9 cellular contexts compared by ENCODE assay signal in genomic region chr9:130054820-130055219, GRCh38. TPM values are rescaled to one million over a fixed set of nuclear protein-coding genes. Genes with fewer than 3 reads are reported as not detected.
DNase-seq lines count a peak whose midpoint lies in the region; ATAC-seq and TF ChIP-seq lines count a peak whose summit lies in the region.
"Had no signal": no experiment of that assay in that cellular context is flagged by ENCODE, and none has a peak within 500 bp of the region (broad histone marks: within the 10 kb centered on the region; RNA-seq: fewer than 3 reads in every experiment).

No MANE protein-coding gene starts in this region.

- H3K27ac ChIP-seq in RWPE2 (ENCODE audit: poor library complexity, severe bottlenecking) (peak overlapping the region; percentile 61), fibroblast of lung (ENCODE audit: insufficient read depth, low read length) (no peak overlapping the region), psoas muscle (no peak overlapping the region), body of pancreas (no peak overlapping the region)

- TF ChIP-seq CTCF in RWPE2 (IDR thresholded peaks at IDR 0.05; ENCODE audit: poor library complexity, severe bottlenecking) (no peak), fibroblast of lung (conservative IDR thresholded peaks at IDR 0.05 in 1 of 2, IDR thresholded peaks at IDR 0.05 in 1 of 2; ENCODE audit: low read depth in 1 of 2, low read length in 2 of 2) (no peak), psoas muscle (IDR thresholded peaks at IDR 0.05) (no peak), body of pancreas (IDR thresholded peaks at IDR 0.05) (no peak)

- H3K36me3 ChIP-seq in RWPE2 (ENCODE audit: low read depth) (peaks cover 9% of the 10 kb centered on the region), fibroblast of lung (ENCODE audit: control insufficient read depth, insufficient read depth, low read length) (no peaks in the 10 kb centered on the region), psoas muscle (ENCODE audit: insufficient read depth in 1 of 2, low read depth in 1 of 2) (peaks cover 0 to 20% of the 10 kb centered on the region in 2 donors), body of pancreas (replicated peaks in 1 of 2; ENCODE audit: insufficient read depth in 1 of 2, low read depth in 2 of 2) (no peaks in the 10 kb centered on the region)

- H2AFZ ChIP-seq in fibroblast of lung (ENCODE audit: low read length) = no peak overlapping the region

- DNase-seq in EH (ENCODE audit: low read depth) (peak; percentile 19), RWPE2 (ENCODE audit: low spot score) (no peak), fibroblast of lung (ENCODE audit: low read depth in 2 of 2) (no peak), psoas muscle (no peak), iPS-NIHi7 (ENCODE audit: extremely low spot score) (no peak), NCI-H2227 treated with DMSO at 0.1 percent for 48 hours (lab: John Stamatoyannopoulos, UW) (no peak), body of pancreas (no peak), NCI-H2227 (lab: John Stamatoyannopoulos, UW; ENCODE audit: unreplicated experiment) (no peak)
- DNase-seq: islet precursor cell had no signal

- no peaks in the 10 kb centered on the region for H3K27me3 ChIP-seq in RWPE2 (ENCODE audit: insufficient read depth, poor library complexity, severe bottlenecking)
- no peaks in the 10 kb centered on the region for H3K27me3 ChIP-seq in fibroblast of lung (ENCODE audit: control insufficient read depth, insufficient read depth, low read length)
- H3K27me3 ChIP-seq in psoas muscle (ENCODE audit: insufficient read depth in 3 of 3, low read length in 2 of 3) = no peaks in the 10 kb centered on the region
- no peaks in the 10 kb centered on the region for H3K27me3 ChIP-seq in body of pancreas

- H3K9me3 ChIP-seq in RWPE2 (ENCODE audit: severe bottlenecking) (no peaks in the 10 kb centered on the region), fibroblast of lung (ENCODE audit: control insufficient read depth, insufficient read depth, low read depth, low read length) (no peaks in the 10 kb centered on the region), psoas muscle (no peaks in the 10 kb centered on the region), body of pancreas (no peaks in the 10 kb centered on the region)

- H3K4me3 ChIP-seq in RWPE2 (ENCODE audit: severe bottlenecking) (peak overlapping the region; percentile 98), fibroblast of lung (replicated peaks in 1 of 4; ENCODE audit: control extremely low read depth in 1 of 4, insufficient read depth in 1 of 4, low read depth in 3 of 4, low read length in 4 of 4) (peak overlapping the region; percentile 73 to 98 (median 90)), psoas muscle (peak overlapping the region; percentile 97), body of pancreas (no peak overlapping the region)

- H3K4me2 ChIP-seq in fibroblast of lung (ENCODE audit: extremely low read depth, insufficient read depth, low read length) = peak overlapping the region; percentile 95

- WGBS in psoas muscle, 3 donors = 68 to 79% (median 71%) methylated on average over 8 of the region's 8 CpGs
- 61 to 69% methylated on average over 7 to 8 of the region's 8 CpGs for WGBS in body of pancreas, 2 donors

- ATAC-seq in RWPE2 (ENCODE audit: low read depth) = no peak
- no peak for ATAC-seq in psoas muscle
- ATAC-seq in body of pancreas = no peak

- no peaks in the 10 kb centered on the region for H4K20me1 ChIP-seq in fibroblast of lung (ENCODE audit: control insufficient read depth, extremely low read depth, insufficient read depth, low read length)

- H3K4me1 ChIP-seq in RWPE2 (ENCODE audit: insufficient read depth, poor library complexity, severe bottlenecking) (peaks cover 12% of the 10 kb centered on the region), fibroblast of lung (ENCODE audit: control insufficient read depth, extremely low read depth, insufficient read depth, low read length) (no peaks in the 10 kb centered on the region), psoas muscle (peaks cover 27% of the 10 kb centered on the region), body of pancreas (peaks cover 19% of the 10 kb centered on the region)

- no peak for TF ChIP-seq POLR2A in body of pancreas (IDR thresholded peaks at IDR 0.05)

- peaks cover 40% of the 10 kb centered on the region for H3K79me2 ChIP-seq in fibroblast of lung (ENCODE audit: control insufficient read depth, insufficient read depth, low read length)

- H3K9ac ChIP-seq in fibroblast of lung (ENCODE audit: insufficient read depth, low read length) = no peak overlapping the region

- intact Hi-C loops in psoas muscle (cut with DNase I) (loop anchor here in 1 of 2 donors (5.0 kb wide), 1 partner anchor 168 kb away; no protein-coding TSS in a partner anchor), body of pancreas (cut with DNase I) (no loop called here)

RNA-seq across cellular contexts. Expression of gene GPR107, which starts 1.1 kb away (rescaled TPM):
- total RNA-seq in fibroblast of lung (19.8 and 27.6 TPM in 2 replicates), psoas muscle (10 to 100 TPM; 18.2 to 25.9 (median 22.8) TPM), body of pancreas (10 to 100 TPM in 1 of 2 donors, 1 to 10 TPM in 1; 9.6 to 11.4 TPM)
- polyA plus RNA-seq in fibroblast of lung (35.0 and 43.5 TPM in 2 replicates), psoas muscle (10 to 100 TPM in 2 of 3 donors, 1 to 10 TPM in 1; 8.9 to 28.1 (median 14.9) TPM)
- polyA plus RNA-seq in fibroblast of lung (2012) = 27.9 and 37.2 TPM in 2 replicates
- polyA minus RNA-seq in fibroblast of lung (ENCODE audit: low replicate concordance) = 22.3 TPM in 2 replicates

RNA-seq across cellular contexts. Expression of gene FNBP1, which starts 11.8 kb away (rescaled TPM):
- 33.6 and 44.3 TPM in 2 replicates for total RNA-seq in fibroblast of lung
- polyA plus RNA-seq in fibroblast of lung = 20.8 and 21.9 TPM in 2 replicates
- 23.5 and 25.9 TPM in 2 replicates for polyA plus RNA-seq in fibroblast of lung (2012)
- polyA minus RNA-seq in fibroblast of lung (ENCODE audit: low replicate concordance) = 15.5 and 18.9 TPM in 2 replicates
- 10 to 100 TPM; 23.7 to 30.1 (median 27.5) TPM for total RNA-seq in psoas muscle
- polyA plus RNA-seq in psoas muscle = 10 to 100 TPM in 2 of 3 donors, 1 to 10 TPM in 1; 4.6 to 30.5 (median 10.1) TPM
- total RNA-seq in body of pancreas = 10 to 100 TPM; 17.1 to 17.9 TPM

Comparison
In these comparisons a context has a peak if more than half of its experiments do, and no peak if none do; other contexts are left out.
1. H3K4me3 ChIP-seq: peak in RWPE2 (single experiment), fibroblast of lung (4 of 4) and psoas muscle (single experiment); none in body of pancreas (0 of 2).